In genomic region chr15:67523337-67523736, GRCh38 we compare ENCODE assay signal across 13 cellular contexts. TPM values are rescaled to one million over a fixed set of nuclear protein-coding genes. Genes with fewer than 3 reads are reported as not detected.
DNase-seq lines count a peak whose midpoint lies in the region; ATAC-seq and TF ChIP-seq lines count a peak whose summit lies in the region.
"Had no signal": no experiment of that assay in that cellular context is flagged by ENCODE, and none has a peak within 500 bp of the region (broad histone marks: within the 10 kb centered on the region; RNA-seq: fewer than 3 reads in every experiment).

No MANE protein-coding gene starts in this region.

- H3K9ac ChIP-seq in SK-N-SH (peak overlapping the region; percentile 80; the same call in 1 of the 2 replicates), MM.1S (ENCODE audit: low read length) (no peak overlapping the region)

- H3K36me3 ChIP-seq in SK-N-SH (replicated peaks in 1 of 2; ENCODE audit: control insufficient read depth in 1 of 2, insufficient read depth in 2 of 2, low read length in 1 of 2) (peaks cover 12 to 18% of the 10 kb centered on the region in 2 experiments), MM.1S (replicated peaks; ENCODE audit: insufficient read depth, low read length) (no peaks in the 10 kb centered on the region; the same call in none of the 2 replicates), psoas muscle (ENCODE audit: insufficient read depth in 1 of 2, low read depth in 1 of 2) (peaks cover 0 to 17% of the 10 kb centered on the region in 2 donors)

- H3K79me2 ChIP-seq in SK-N-SH (ENCODE audit: insufficient read depth), result peaks cover 48% of the 10 kb centered on the region
- peaks cover 48% of the 10 kb centered on the region for H3K79me2 ChIP-seq in MM.1S (ENCODE audit: low read length)

- H3K36me3 Mint-ChIP-seq in effector memory CD8-positive, alpha-beta T cell (ENCODE audit: insufficient read depth), result peaks cover 17% of the 10 kb centered on the region

- H3K4me3 Mint-ChIP-seq in effector memory CD8-positive, alpha-beta T cell, result peak overlapping the region; percentile 91 to 93

- no peak for TF ChIP-seq RAD21 in SK-N-SH (IDR thresholded peaks at IDR 0.05; ENCODE audit: low read length)

- H3F3A ChIP-seq in SK-N-SH (replicated peaks; ENCODE audit: insufficient read depth) (peaks cover 12% of the 10 kb centered on the region), MM.1S (ENCODE audit: insufficient read depth, low read length) (peaks cover 16% of the 10 kb centered on the region; the same call in 1 of the 2 replicates)

- intact Hi-C loops in psoas muscle (cut with DNase I), result loop anchor here in 1 of 2 donors (5.0 kb wide), 2 partner anchors 314 to 529 kb away; partner anchors contain the start of gene PIAS1

- POLR2A ChIA-PET in SK-N-SH (lab: Yijun Ruan, JAX), result no interaction called here

- peak overlapping the region in 1 of 2 donors; percentile 93 for H3K27ac Mint-ChIP-seq in effector memory CD8-positive, alpha-beta T cell

- H3K4me1 Mint-ChIP-seq in effector memory CD8-positive, alpha-beta T cell (ENCODE audit: low read depth in 2 of 2), result peaks cover 18 to 37% of the 10 kb centered on the region in 2 donors

- H3K9me2 ChIP-seq in SK-N-SH (no peaks in the 10 kb centered on the region), MM.1S (replicated peaks; ENCODE audit: insufficient read depth, low read length) (no peaks in the 10 kb centered on the region)

- WGBS in SK-N-SH (ENCODE audit: low lambda C conversion rate), result 82% methylated on average over 1 of the region's 1 CpG
- WGBS in psoas muscle, 3 donors, result 44 to 76% (median 44%) methylated on average over 1 of the region's 1 CpG

- no peak for ATAC-seq in SK-N-SH treated with all-trans-retinoic acid at 6 μM for 48 hours
- ATAC-seq in effector memory CD8-positive, alpha-beta T cell (replicated peaks), result no peak
- ATAC-seq in psoas muscle, result no peak
- no peak for ATAC-seq in GM18498 (IDR thresholded peaks at IDR 0.05; ENCODE audit: unreplicated experiment)
- no peak for ATAC-seq in GM18502 (IDR thresholded peaks at IDR 0.05; ENCODE audit: poor library complexity, unreplicated experiment)

- H4K20me1 ChIP-seq in SK-N-SH (ENCODE audit: insufficient read depth) (no peaks in the 10 kb centered on the region), MM.1S (ENCODE audit: insufficient read depth, low read length) (no peaks in the 10 kb centered on the region)

- H3K27ac ChIP-seq in SK-N-SH (ENCODE audit: low read depth in 2 of 2, low read length in 1 of 2) (no peak overlapping the region), MM.1S (ENCODE audit: low read length) (no peak overlapping the region), psoas muscle (peak overlapping the region; percentile 99)
- H3K27ac ChIP-seq: epithelial cell of prostate had no signal

- H3K27me3 Mint-ChIP-seq in effector memory CD8-positive, alpha-beta T cell, result no peaks in the 10 kb centered on the region
- H3K27me3 Mint-ChIP-seq: activated CD4-positive, alpha-beta T cell treated with anti-CD3 and anti-CD28 coated beads, Interleukin-2, amount 10 ng/mL, durations not matched to agents 7 days and 5 days had no signal

- H3K4me2 ChIP-seq in SK-N-SH (peak overlapping the region; percentile 90), MM.1S (ENCODE audit: low read depth, low read length) (peak overlapping the region; percentile 88)

- no peaks in the 10 kb centered on the region for H3K9me3 ChIP-seq in SK-N-SH
- no peaks in the 10 kb centered on the region for H3K9me3 ChIP-seq in MM.1S (replicated peaks; ENCODE audit: insufficient read depth, low read length)
- H3K9me3 ChIP-seq in psoas muscle, result no peaks in the 10 kb centered on the region

- H3K4me3 ChIP-seq in SK-N-SH (ENCODE audit: low read depth in 2 of 2, low read length in 1 of 2) (peak overlapping the region in 1 of 2 experiments; percentile 82; a peak in 1 of 4 replicates), MM.1S (ENCODE audit: low read length) (no peak overlapping the region), psoas muscle (peak overlapping the region; percentile 93)

- TF ChIP-seq CTCF in SK-N-SH (IDR thresholded peaks at IDR 0.05) (no peak), MM.1S (IDR thresholded peaks at IDR 0.05; ENCODE audit: low read length) (no peak), psoas muscle (IDR thresholded peaks at IDR 0.05) (no peak)

- H3K27me3 ChIP-seq in SK-N-SH (ENCODE audit: insufficient read depth), result no peaks in the 10 kb centered on the region
- H3K27me3 ChIP-seq in MM.1S (replicated peaks; ENCODE audit: insufficient read depth, low read length), result no peaks in the 10 kb centered on the region
- H3K27me3 ChIP-seq in psoas muscle (ENCODE audit: insufficient read depth in 3 of 3, low read length in 2 of 3), result no peaks in the 10 kb centered on the region

- H3K9me3 Mint-ChIP-seq in effector memory CD8-positive, alpha-beta T cell, result no peaks in the 10 kb centered on the region
- H3K9me3 Mint-ChIP-seq: activated CD4-positive, alpha-beta T cell treated with anti-CD3 and anti-CD28 coated beads, Interleukin-2, amount 10 ng/mL, durations not matched to agents 7 days and 5 days had no signal

- CTCF ChIA-PET in SK-N-SH (lab: Yijun Ruan, JAX), result interaction anchor here (0.6 to 1.3 kb wide), 4 partner anchors 19 to 272 kb away, joined by 3 to 4 read pairs (median 3); partner anchors contain the start of gene MAP2K5

- DNase-seq in SK-N-SH, result no peak
- no peak for DNase-seq in MM.1S
- no peak for DNase-seq in effector memory CD8-positive, alpha-beta T cell
- DNase-seq in psoas muscle, result no peak
- no peak for DNase-seq in activated CD4-positive, alpha-beta T cell treated with anti-CD3 and anti-CD28 coated beads, Interleukin-2, amount 50 U/mL, for 4 hours
- DNase-seq: activated CD4-positive, alpha-beta T cell treated with anti-CD3 and anti-CD28 coated beads, Interleukin-2, amount 10 ng/mL, durations not matched to agents 7 days and 5 days; anterior cingulate cortex; kidney glomerular epithelial cell; NCI-H2081 had no signal

- H3K4me1 ChIP-seq in SK-N-SH (ENCODE audit: control insufficient read depth in 1 of 2, insufficient read depth in 2 of 2, low read depth in 1 of 2, low read length in 1 of 2) (peaks cover 12 to 20% of the 10 kb centered on the region in 2 experiments; a peak in 3 of 4 replicates), MM.1S (ENCODE audit: low read length) (peaks cover 10% of the 10 kb centered on the region; the same call in 1 of the 2 replicates), psoas muscle (peaks cover 46% of the 10 kb centered on the region)

- H2AFZ ChIP-seq in SK-N-SH (ENCODE audit: low read depth) (no peak overlapping the region), MM.1S (ENCODE audit: low read length) (no peak overlapping the region)

- TF ChIP-seq EP300 in SK-N-SH (IDR thresholded peaks at IDR 0.05; ENCODE audit: borderline replicate concordance in 1 of 2, low read depth in 1 of 2, low read length in 1 of 2), result no peak

TF ChIP-seq in SK-N-SH, 30 proteins besides CTCF, POLR2A, EP300 and RAD21 (continues in another document):
- no peak for TF ChIP-seq TEAD4 (IDR thresholded peaks at IDR 0.05; ENCODE audit: borderline replicate concordance, insufficient read depth)

TF ChIP-seq in SK-N-SH treated with all-trans-retinoic acid at 6 μM for 48 hours, 23 proteins besides CTCF, POLR2A, EP300 and RAD21:
- TF ChIP-seq ARNTL (CRISPR knock-in tag; IDR thresholded peaks at IDR 0.05; ENCODE audit: borderline replicate concordance, low read depth), result no peak
- no peak for TF ChIP-seq ZC3H10 (CRISPR knock-in tag; IDR thresholded peaks at IDR 0.05)
- TF ChIP-seq SNAI2 (CRISPR knock-in tag; IDR thresholded peaks at IDR 0.05), result no peak
- no peak for TF ChIP-seq BACH2 (CRISPR knock-in tag; IDR thresholded peaks at IDR 0.05; ENCODE audit: borderline replicate concordance)
- no peak for TF ChIP-seq OSR1 (CRISPR knock-in tag; IDR thresholded peaks at IDR 0.05)
- no peak for TF ChIP-seq RARB (CRISPR knock-in tag; IDR thresholded peaks at IDR 0.05)
- no peak for TF ChIP-seq TOX (CRISPR knock-in tag; IDR thresholded peaks at IDR 0.05; ENCODE audit: borderline replicate concordance)

RNA-seq across cellular contexts. Expression of gene C15orf61, which starts 2.4 kb away (rescaled TPM):
- polyA plus RNA-seq in SK-N-SH (2012; rRNA removed) (2.9 and 4.0 TPM in 2 replicates), psoas muscle (10 to 100 TPM in 1 of 3 donors, 1 to 10 TPM in 2; 6.9 to 10.3 (median 8.2) TPM)
- polyA plus RNA-seq in SK-N-SH (2012; cell fraction: cytosol; rRNA removed), result 3.7 and 4.3 TPM in 2 replicates
- polyA plus RNA-seq in SK-N-SH (2012; cell fraction: nucleus; rRNA removed), result 3.7 and 4.1 TPM in 2 replicates
- total RNA-seq in psoas muscle, result 10 to 100 TPM; 11.2 to 20.9 (median 11.9) TPM

RNA-seq across cellular contexts. Expression of gene MAP2K5, which starts 19.2 kb away (rescaled TPM):
- polyA plus RNA-seq in SK-N-SH (2012; rRNA removed), result 3.8 and 6.2 TPM in 2 replicates
- 6.8 and 7.8 TPM in 2 replicates for polyA plus RNA-seq in SK-N-SH (2012; cell fraction: cytosol; rRNA removed)
- polyA plus RNA-seq in SK-N-SH (2012; cell fraction: nucleus; rRNA removed), result 9.2 and 10.9 TPM in 2 replicates
- total RNA-seq in psoas muscle, result 10 to 100 TPM; 14.4 to 24.0 (median 17.8) TPM
- polyA plus RNA-seq in psoas muscle, result 10 to 100 TPM in 1 of 3 donors, 1 to 10 TPM in 2; 9.8 to 16.5 (median 10.0) TPM
